Comparison of ENCODE assay signal across 1 cellular context in genomic region chr1:9242338-9242969, GRCh38.
TF ChIP-seq lines count a peak whose summit lies in the region.

No MANE protein-coding gene starts in this region.

TF ChIP-seq in HepG2, 621 proteins besides CTCF, POLR2A, EP300 and RAD21 (continued from another document and continues in another):
- TF ChIP-seq ZNF362 (CRISPR knock-in tag; IDR thresholded peaks at IDR 0.05; ENCODE audit: borderline replicate concordance) (peak; percentile 77; the same call in 1 of the 2 replicates), FLYWCH1 (CRISPR knock-in tag; IDR thresholded peaks at IDR 0.05) (no peak), MED1 (CRISPR knock-in tag; IDR thresholded peaks at IDR 0.05) (peak; percentile 68), ZFP91 (CRISPR knock-in tag; IDR thresholded peaks at IDR 0.05; ENCODE audit: borderline replicate concordance) (no peak), MAZ (IDR thresholded peaks at IDR 0.05; ENCODE audit: borderline replicate concordance, low read depth, low read length) (no peak), MAZ (CRISPR knock-in tag; IDR thresholded peaks at IDR 0.05; ENCODE audit: low read depth) (peak; percentile 25; the same call in 1 of the 2 replicates), NBN (conservative IDR thresholded peaks at IDR 0.05) (no peak), ATM (IDR thresholded peaks at IDR 0.05; ENCODE audit: borderline replicate concordance) (no peak), TCF7L2 (IDR thresholded peaks at IDR 0.05; ENCODE audit: low read depth, low read length) (no peak), RELA (CRISPR knock-in tag; IDR thresholded peaks at IDR 0.05) (no peak), E2F1 (CRISPR knock-in tag; IDR thresholded peaks at IDR 0.05) (0 out of 2 replicates have a peak, but pooled peaks have one; percentile 18), CEBPG (CRISPR knock-in tag; IDR thresholded peaks at IDR 0.05) (peak; percentile 74), LCORL (IDR thresholded peaks at IDR 0.05) (no peak), LCORL (CRISPR knock-in tag; IDR thresholded peaks at IDR 0.05) (peak; percentile 64; the same call in 1 of the 2 replicates), ARNT2 (CRISPR knock-in tag; IDR thresholded peaks at IDR 0.05; ENCODE audit: low read depth) (0 out of 2 replicates have a peak, but pooled peaks have one; percentile 43), ZNF724P (CRISPR knock-in tag; IDR thresholded peaks at IDR 0.05; ENCODE audit: borderline replicate concordance) (no peak), SP140L (CRISPR knock-in tag; IDR thresholded peaks at IDR 0.05; ENCODE audit: borderline replicate concordance) (no peak), FOXP1 (IDR thresholded peaks at IDR 0.05) (peak; percentile 40; the same call in 1 of the 2 replicates), FOXP1 (CRISPR knock-in tag; IDR thresholded peaks at IDR 0.05) (peak; percentile 92), KLF6 (CRISPR knock-in tag; IDR thresholded peaks at IDR 0.05) (peak; percentile 49; the same call in 1 of the 2 replicates), STAT5B (CRISPR knock-in tag; IDR thresholded peaks at IDR 0.05) (no peak), PBX2 (CRISPR knock-in tag; IDR thresholded peaks at IDR 0.05) (no peak), GATAD2A (CRISPR knock-in tag; IDR thresholded peaks at IDR 0.05) (peak; percentile 94), ZNF782 (CRISPR knock-in tag; IDR thresholded peaks at IDR 0.05; ENCODE audit: borderline replicate concordance) (0 out of 2 replicates have a peak, but pooled peaks have one; percentile 44), ZNF558 (CRISPR knock-in tag; IDR thresholded peaks at IDR 0.05; ENCODE audit: borderline replicate concordance) (0 out of 2 replicates have a peak, but pooled peaks have one; percentile 36), NFATC3 (CRISPR knock-in tag; IDR thresholded peaks at IDR 0.05) (no peak), ZGPAT (CRISPR knock-in tag; IDR thresholded peaks at IDR 0.05) (0 out of 2 replicates have a peak, but pooled peaks have one; percentile 41), ZNF768 (CRISPR knock-in tag; IDR thresholded peaks at IDR 0.05) (peak; percentile 26; the same call in 1 of the 2 replicates), THRA (CRISPR knock-in tag; IDR thresholded peaks at IDR 0.05; ENCODE audit: borderline replicate concordance) (peak; percentile 38; the same call in 1 of the 2 replicates), FOXM1 (CRISPR knock-in tag; IDR thresholded peaks at IDR 0.05) (no peak), ZNF687 (CRISPR knock-in tag; IDR thresholded peaks at IDR 0.05) (peak; percentile 68), FOSL2 (CRISPR knock-in tag; IDR thresholded peaks at IDR 0.05) (peak; percentile 30; the same call in 1 of the 2 replicates), ZNF546 (CRISPR knock-in tag; conservative IDR thresholded peaks at IDR 0.05) (no peak), RFX1 (IDR thresholded peaks at IDR 0.05) (no peak), ZNF550 (CRISPR knock-in tag; IDR thresholded peaks at IDR 0.05; ENCODE audit: borderline replicate concordance) (no peak), RXRB (CRISPR knock-in tag; IDR thresholded peaks at IDR 0.05; ENCODE audit: borderline replicate concordance) (peak; percentile 30; the same call in 1 of the 2 replicates), RNF219 (CRISPR knock-in tag; IDR thresholded peaks at IDR 0.05) (0 out of 2 replicates have a peak, but pooled peaks have one; percentile 70), SSRP1 (CRISPR knock-in tag; IDR thresholded peaks at IDR 0.05) (0 out of 2 replicates have a peak, but pooled peaks have one; percentile 74), ZNF281 (CRISPR knock-in tag; IDR thresholded peaks at IDR 0.05; ENCODE audit: borderline replicate concordance) (0 out of 2 replicates have a peak, but pooled peaks have one; percentile 46), FOXA3 (CRISPR knock-in tag; IDR thresholded peaks at IDR 0.05) (peak; percentile 60; the same call in 1 of the 2 replicates), PRMT3 (CRISPR knock-in tag; IDR thresholded peaks at IDR 0.05; ENCODE audit: borderline replicate concordance, low read depth) (no peak), ZNF207 (IDR thresholded peaks at IDR 0.05; ENCODE audit: borderline replicate concordance) (no peak), SOX5 (CRISPR knock-in tag; IDR thresholded peaks at IDR 0.05; ENCODE audit: borderline replicate concordance) (peak; percentile 25; the same call in 1 of the 2 replicates), PHF21A (CRISPR knock-in tag; IDR thresholded peaks at IDR 0.05) (0 out of 2 replicates have a peak, but pooled peaks have one; percentile 31), PPARG (CRISPR knock-in tag; conservative IDR thresholded peaks at IDR 0.05) (no peak), NFKBIZ (CRISPR knock-in tag; IDR thresholded peaks at IDR 0.05) (no peak), ZNF879 (CRISPR knock-in tag; IDR thresholded peaks at IDR 0.05) (no peak), MTA1 (CRISPR knock-in tag; IDR thresholded peaks at IDR 0.05; ENCODE audit: borderline replicate concordance) (0 out of 2 replicates have a peak, but pooled peaks have one; percentile 56), FOXA1 (IDR thresholded peaks at IDR 0.05) (no peak), FOXA1 (CRISPR knock-in tag; IDR thresholded peaks at IDR 0.05) (0 out of 2 replicates have a peak, but pooled peaks have one; percentile 6), ZNF841 (CRISPR knock-in tag; IDR thresholded peaks at IDR 0.05; ENCODE audit: borderline replicate concordance) (no peak)
